In the genomic region with DNA sequence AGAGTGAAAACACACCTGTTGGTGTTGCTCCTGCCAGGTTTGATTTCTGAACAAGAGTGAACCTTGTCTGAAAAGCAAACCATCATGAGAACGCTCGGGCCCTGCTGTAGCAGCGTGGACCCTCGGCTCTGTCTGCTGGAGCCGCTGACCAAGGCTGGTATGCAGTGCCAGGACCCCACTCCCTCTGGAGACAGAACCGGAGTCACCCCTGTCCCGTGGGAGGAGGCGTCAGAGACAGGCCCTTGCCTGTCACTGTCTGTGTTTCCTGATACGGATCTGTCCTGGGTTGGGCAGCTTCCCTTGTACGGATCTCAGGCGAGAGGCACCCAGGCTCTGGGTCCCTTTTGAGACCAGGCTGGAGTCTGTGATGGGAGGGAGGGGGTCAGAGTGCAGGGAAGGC, we compare ENCODE assay signal across 2 cellular contexts.
TF ChIP-seq lines count a peak whose summit lies in the region.

No MANE protein-coding gene starts in this region.

TF ChIP-seq in HepG2, 621 proteins besides CTCF, POLR2A, EP300 and RAD21:
- TF ChIP-seq TCF7L2 (IDR thresholded peaks at IDR 0.05; ENCODE audit: low read depth, low read length) = no peak
- TF ChIP-seq, protein P1, sequence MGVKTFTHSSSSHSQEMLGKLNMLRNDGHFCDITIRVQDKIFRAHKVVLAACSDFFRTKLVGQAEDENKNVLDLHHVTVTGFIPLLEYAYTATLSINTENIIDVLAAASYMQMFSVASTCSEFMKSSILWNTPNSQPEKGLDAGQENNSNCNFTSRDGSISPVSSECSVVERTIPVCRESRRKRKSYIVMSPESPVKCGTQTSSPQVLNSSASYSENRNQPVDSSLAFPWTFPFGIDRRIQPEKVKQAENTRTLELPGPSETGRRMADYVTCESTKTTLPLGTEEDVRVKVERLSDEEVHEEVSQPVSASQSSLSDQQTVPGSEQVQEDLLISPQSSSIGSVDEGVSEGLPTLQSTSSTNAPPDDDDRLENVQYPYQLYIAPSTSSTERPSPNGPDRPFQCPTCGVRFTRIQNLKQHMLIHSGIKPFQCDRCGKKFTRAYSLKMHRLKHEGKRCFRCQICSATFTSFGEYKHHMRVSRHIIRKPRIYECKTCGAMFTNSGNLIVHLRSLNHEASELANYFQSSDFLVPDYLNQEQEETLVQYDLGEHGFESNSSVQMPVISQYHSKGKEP (CRISPR knock-in tag; IDR thresholded peaks at IDR 0.05) = no peak
- TF ChIP-seq ZNF615 (CRISPR knock-in tag; IDR thresholded peaks at IDR 0.05; ENCODE audit: borderline replicate concordance) = no peak
- no peak for TF ChIP-seq CENPT (CRISPR knock-in tag; IDR thresholded peaks at IDR 0.05; ENCODE audit: low read depth)
- no peak for TF ChIP-seq ZNF543 (CRISPR knock-in tag; IDR thresholded peaks at IDR 0.05)
- TF ChIP-seq ARID2 (CRISPR knock-in tag; IDR thresholded peaks at IDR 0.05; ENCODE audit: borderline replicate concordance) = no peak
- no peak for TF ChIP-seq ZNF878 (CRISPR knock-in tag; IDR thresholded peaks at IDR 0.05)
- TF ChIP-seq GMEB1 (CRISPR knock-in tag; IDR thresholded peaks at IDR 0.05; ENCODE audit: borderline replicate concordance) = no peak
- no peak for TF ChIP-seq GTF3A (CRISPR knock-in tag; conservative IDR thresholded peaks at IDR 0.05)
- TF ChIP-seq ERF (CRISPR knock-in tag; IDR thresholded peaks at IDR 0.05) = no peak
- no peak for TF ChIP-seq ZNF292 (CRISPR knock-in tag; IDR thresholded peaks at IDR 0.05; ENCODE audit: borderline replicate concordance, low read depth)
- TF ChIP-seq KLF13 (CRISPR knock-in tag; IDR thresholded peaks at IDR 0.05) = no peak
- TF ChIP-seq ZMAT3 (CRISPR knock-in tag; conservative IDR thresholded peaks at IDR 0.05) = no peak
- no peak for TF ChIP-seq LCORL (IDR thresholded peaks at IDR 0.05)
- TF ChIP-seq LCORL (CRISPR knock-in tag; IDR thresholded peaks at IDR 0.05) = no peak
- no peak for TF ChIP-seq REL (CRISPR knock-in tag; conservative IDR thresholded peaks at IDR 0.05)
- TF ChIP-seq ZNF792 (CRISPR knock-in tag; IDR thresholded peaks at IDR 0.05) = no peak

TF ChIP-seq in H1, 55 proteins besides CTCF, POLR2A, EP300 and RAD21:
- TF ChIP-seq ATF3 (IDR thresholded peaks at IDR 0.05; ENCODE audit: insufficient read depth, low read depth, low read length) (no peak), KDM4A (IDR thresholded peaks at IDR 0.05; ENCODE audit: low read depth, low read length, severe bottlenecking) (no peak), TAF7 (optimal IDR thresholded peaks at IDR 0.05; ENCODE audit: borderline replicate concordance, low read depth, low read length) (no peak), RFX5 (IDR thresholded peaks at IDR 0.05; ENCODE audit: borderline replicate concordance, low read depth, low read length) (no peak), USF2 (IDR thresholded peaks at IDR 0.05; ENCODE audit: low read length) (no peak), HDAC2 (IDR thresholded peaks at IDR 0.05; ENCODE audit: borderline replicate concordance in 1 of 2, low read depth in 2 of 2, low read length in 2 of 2) (no peak), E2F6 (IDR thresholded peaks at IDR 0.05) (no peak), FOSL1 (IDR thresholded peaks at IDR 0.05; ENCODE audit: insufficient read depth, low read depth, low read length) (no peak), MAX (IDR thresholded peaks at IDR 0.05) (no peak), MAFK (IDR thresholded peaks at IDR 0.05; ENCODE audit: low read depth, low read length) (no peak), SAP30 (IDR thresholded peaks at IDR 0.05; ENCODE audit: insufficient read depth, insufficient replicate concordance, low read length) (no peak), CTBP2 (IDR thresholded peaks at IDR 0.05; ENCODE audit: borderline replicate concordance, insufficient read depth, insufficient read length, low read length) (no peak), BCL11A (IDR thresholded peaks at IDR 0.05; ENCODE audit: low read depth in 2 of 2, low read length in 2 of 2) (no peak)
TF ChIP-seq in H1: peak in this region for 0.
